Comparison of ENCODE assay signal across 26 cellular contexts in the genomic region with DNA sequence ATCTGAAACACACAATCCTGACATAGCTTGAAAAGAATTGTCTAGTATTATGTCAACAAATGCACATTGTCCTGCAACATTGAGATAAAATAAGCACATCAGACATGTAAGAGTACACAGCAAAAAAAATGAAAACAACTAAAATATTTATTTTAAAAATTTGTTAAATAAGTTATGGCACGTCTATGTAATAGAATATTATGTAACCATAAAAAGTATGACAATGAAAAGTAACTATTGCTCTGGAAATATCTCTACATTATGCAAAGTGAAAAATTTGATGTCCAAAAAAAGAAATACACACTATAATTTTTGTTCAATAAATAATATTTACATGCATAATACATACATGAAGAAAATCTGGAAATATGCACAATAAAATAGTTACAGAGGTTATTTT. TPM values are rescaled to one million over a fixed set of nuclear protein-coding genes. Genes with fewer than 3 reads are reported as not detected.
A peak's percentile ranks its signal among the peaks of the same experiment; 100 is the strongest.
DNase-seq lines count a peak whose midpoint lies in the region; ATAC-seq, FAIRE-seq and TF ChIP-seq lines count a peak whose summit lies in the region.
"Had no signal": no experiment of that assay in that cellular context is flagged by ENCODE, and none has a peak within 500 bp of the region (broad histone marks: within the 10 kb centered on the region; RNA-seq: fewer than 3 reads in every experiment).

No MANE protein-coding gene starts in this region.

- no peak for DNase-seq in SK-N-SH
- no peak for DNase-seq in pancreas
- DNase-seq in activated naive CD4-positive, alpha-beta T cell treated with anti-CD3 and anti-CD28 coated beads, Interleukin-2, amount 10 ng/mL, durations not matched to agents 7 days and 5 days, result no peak
- DNase-seq: ACHN; BE2C; C1 segment of cervical spinal cord; CD4-positive, alpha-beta memory T cell; CD4-positive, CD25-positive, alpha-beta regulatory T cell; CD8-positive, alpha-beta memory T cell; COR-L47; DMS 273 treated with DMSO at 0.1 percent for 48 hours; DMS153; DMS53; DMS79; DND-41; EL; GDM1 had no signal

- no peaks in the 10 kb centered on the region for H4K20me1 ChIP-seq in SK-N-SH (ENCODE audit: insufficient read depth)
- H4K20me1 ChIP-seq: BLaER1 had no signal

- FAIRE-seq in endometrium (lab: Jason Lieb, UNC) (peak; percentile 23), pancreas (lab: Jason Lieb, UNC) (peak; percentile 60)
- FAIRE-seq: GM12878, GM12892, GM18507 had no signal

- peaks cover 1% of the 10 kb centered on the region for H3K9me3 Mint-ChIP-seq in activated naive CD4-positive, alpha-beta T cell treated with anti-CD3 and anti-CD28 coated beads, Interleukin-2, amount 10 ng/mL, durations not matched to agents 7 days and 5 days

- WGBS in SK-N-SH (ENCODE audit: low lambda C conversion rate), result 2% methylated on average over 1 of the region's 1 CpG
- 65 to 85% methylated on average over 1 of the region's 1 CpG for WGBS in pancreas, 2 donors

- H3K36me3 ChIP-seq in SK-N-SH (replicated peaks in 1 of 2; ENCODE audit: control insufficient read depth in 1 of 2, insufficient read depth in 2 of 2, low read length in 1 of 2), result no peaks in the 10 kb centered on the region
- H3K36me3 ChIP-seq in pancreas, result no peaks in the 10 kb centered on the region
- H3K36me3 ChIP-seq: BE2C, BLaER1 had no signal

- POLR2A ChIA-PET in SK-N-SH (lab: Yijun Ruan, JAX), result no interaction called here

- H3K4me3 ChIP-seq in SK-N-SH (ENCODE audit: low read depth in 2 of 2, low read length in 1 of 2), result no peak overlapping the region
- H3K4me3 ChIP-seq in pancreas, result no peak overlapping the region
- H3K4me3 ChIP-seq: BLaER1, GM12878 had no signal

- H3K27me3 ChIP-seq in SK-N-SH (ENCODE audit: insufficient read depth) (no peaks in the 10 kb centered on the region), pancreas (no peaks in the 10 kb centered on the region)
- H3K27me3 ChIP-seq: BE2C, BLaER1 had no signal

- no peaks in the 10 kb centered on the region for H3K79me2 ChIP-seq in SK-N-SH (ENCODE audit: insufficient read depth)

- TF ChIP-seq RAD21 in SK-N-SH (IDR thresholded peaks at IDR 0.05; ENCODE audit: low read length), result no peak

- TF ChIP-seq CTCF in SK-N-SH (IDR thresholded peaks at IDR 0.05) (no peak), pancreas (IDR thresholded peaks at IDR 0.05) (no peak)

- H3K27ac ChIP-seq in SK-N-SH (ENCODE audit: low read depth in 2 of 2, low read length in 1 of 2) (no peak overlapping the region), pancreas (no peak overlapping the region)
- H3K27ac ChIP-seq: 22Rv1, BLaER1 had no signal

- H3K4me2 ChIP-seq in SK-N-SH, result no peak overlapping the region
- H3K4me2 ChIP-seq: BLaER1 had no signal

- no peak overlapping the region for H3K4me3 Mint-ChIP-seq in activated naive CD4-positive, alpha-beta T cell treated with anti-CD3 and anti-CD28 coated beads, Interleukin-2, amount 10 ng/mL, durations not matched to agents 7 days and 5 days
- H3K4me3 Mint-ChIP-seq: CD14-positive monocyte; CD4-positive, alpha-beta memory T cell; CD4-positive, CD25-positive, alpha-beta regulatory T cell; CD8-positive, alpha-beta memory T cell had no signal

- no peak overlapping the region for H3K27ac Mint-ChIP-seq in activated naive CD4-positive, alpha-beta T cell treated with anti-CD3 and anti-CD28 coated beads, Interleukin-2, amount 10 ng/mL, durations not matched to agents 7 days and 5 days
- H3K27ac Mint-ChIP-seq: CD14-positive monocyte; CD4-positive, alpha-beta memory T cell; CD4-positive, CD25-positive, alpha-beta regulatory T cell; CD8-positive, alpha-beta memory T cell had no signal

- no peak for TF ChIP-seq EP300 in SK-N-SH (IDR thresholded peaks at IDR 0.05; ENCODE audit: borderline replicate concordance in 1 of 2, low read depth in 1 of 2, low read length in 1 of 2)

- CTCF ChIA-PET in SK-N-SH (lab: Yijun Ruan, JAX), result no interaction called here
- CTCF ChIA-PET in activated naive CD4-positive, alpha-beta T cell treated with anti-CD3 and anti-CD28 coated beads, Interleukin-2, amount 10 ng/mL, durations not matched to agents 7 days and 5 days (lab: Charles Lee), result no interaction called here

- H2AFZ ChIP-seq in SK-N-SH (ENCODE audit: low read depth), result no peak overlapping the region

- no peak overlapping the region for H3K9ac ChIP-seq in SK-N-SH
- H3K9ac ChIP-seq: BLaER1 had no signal

- no peaks in the 10 kb centered on the region for H3K36me3 Mint-ChIP-seq in activated naive CD4-positive, alpha-beta T cell treated with anti-CD3 and anti-CD28 coated beads, Interleukin-2, amount 10 ng/mL, durations not matched to agents 7 days and 5 days
- H3K36me3 Mint-ChIP-seq: CD14-positive monocyte; CD4-positive, alpha-beta memory T cell; CD4-positive, CD25-positive, alpha-beta regulatory T cell; CD8-positive, alpha-beta memory T cell had no signal

- intact Hi-C loops in pancreas (cut with DNase I), result no loop called here

- ATAC-seq in SK-N-SH treated with all-trans-retinoic acid at 6 μM for 48 hours, result no peak
- ATAC-seq in pancreas, result no peak
- no peak for ATAC-seq in GM19324 (IDR thresholded peaks at IDR 0.05; ENCODE audit: low FRiP score, unreplicated experiment)
- ATAC-seq: GM12878 had no signal

- H3K4me1 Mint-ChIP-seq in activated naive CD4-positive, alpha-beta T cell treated with anti-CD3 and anti-CD28 coated beads, Interleukin-2, amount 10 ng/mL, durations not matched to agents 7 days and 5 days, result no peaks in the 10 kb centered on the region
- H3K4me1 Mint-ChIP-seq: CD14-positive monocyte; CD4-positive, alpha-beta memory T cell; CD4-positive, CD25-positive, alpha-beta regulatory T cell; CD8-positive, alpha-beta memory T cell had no signal

- no peaks in the 10 kb centered on the region for H3K27me3 Mint-ChIP-seq in activated naive CD4-positive, alpha-beta T cell treated with anti-CD3 and anti-CD28 coated beads, Interleukin-2, amount 10 ng/mL, durations not matched to agents 7 days and 5 days
- H3K27me3 Mint-ChIP-seq: CD4-positive, CD25-positive, alpha-beta regulatory T cell had no signal

- H3K9me2 ChIP-seq in SK-N-SH, result no peaks in the 10 kb centered on the region

- H3K9me3 ChIP-seq in SK-N-SH, result no peaks in the 10 kb centered on the region
- no peaks in the 10 kb centered on the region for H3K9me3 ChIP-seq in pancreas
- H3K9me3 ChIP-seq: BE2C, BLaER1 had no signal

- H3K4me1 ChIP-seq in SK-N-SH (ENCODE audit: control insufficient read depth in 1 of 2, insufficient read depth in 2 of 2, low read depth in 1 of 2, low read length in 1 of 2), result no peaks in the 10 kb centered on the region
- H3K4me1 ChIP-seq in pancreas, result no peaks in the 10 kb centered on the region
- H3K4me1 ChIP-seq: BE2C, BLaER1 had no signal

- H3F3A ChIP-seq in SK-N-SH (replicated peaks; ENCODE audit: insufficient read depth), result no peaks in the 10 kb centered on the region

TF ChIP-seq in SK-N-SH treated with all-trans-retinoic acid at 6 μM for 48 hours, 23 proteins besides CTCF, POLR2A, EP300 and RAD21:
- TF ChIP-seq ZFP30 (CRISPR knock-in tag; IDR thresholded peaks at IDR 0.05) (no peak), ZNF8 (CRISPR knock-in tag; IDR thresholded peaks at IDR 0.05) (peak; percentile 90)

TF ChIP-seq in SK-N-SH, 30 proteins besides CTCF, POLR2A, EP300 and RAD21:
- TF ChIP-seq FOSL2 (IDR thresholded peaks at IDR 0.05; ENCODE audit: borderline replicate concordance, low read depth) (no peak), TCF12 (IDR thresholded peaks at IDR 0.05) (no peak), NFIC (IDR thresholded peaks at IDR 0.05; ENCODE audit: borderline replicate concordance) (no peak), TAF1 (IDR thresholded peaks at IDR 0.05; ENCODE audit: borderline replicate concordance, low read depth, low read length) (no peak), GABPA (IDR thresholded peaks at IDR 0.05; ENCODE audit: low read depth) (no peak), RCOR1 (IDR thresholded peaks at IDR 0.05; ENCODE audit: low read length) (no peak), CHD2 (IDR thresholded peaks at IDR 0.05; ENCODE audit: low read length, partially characterized antibody) (no peak)
- TF ChIP-seq, protein P1, sequence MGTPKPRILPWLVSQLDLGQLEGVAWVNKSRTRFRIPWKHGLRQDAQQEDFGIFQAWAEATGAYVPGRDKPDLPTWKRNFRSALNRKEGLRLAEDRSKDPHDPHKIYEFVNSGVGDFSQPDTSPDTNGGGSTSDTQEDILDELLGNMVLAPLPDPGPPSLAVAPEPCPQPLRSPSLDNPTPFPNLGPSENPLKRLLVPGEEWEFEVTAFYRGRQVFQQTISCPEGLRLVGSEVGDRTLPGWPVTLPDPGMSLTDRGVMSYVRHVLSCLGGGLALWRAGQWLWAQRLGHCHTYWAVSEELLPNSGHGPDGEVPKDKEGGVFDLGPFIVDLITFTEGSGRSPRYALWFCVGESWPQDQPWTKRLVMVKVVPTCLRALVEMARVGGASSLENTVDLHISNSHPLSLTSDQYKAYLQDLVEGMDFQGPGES (IDR thresholded peaks at IDR 0.05; ENCODE audit: low read depth, low read length), result no peak

RNA-seq across cellular contexts. Expression of gene ID4, which starts 9.3 kb away (rescaled TPM):
- polyA plus RNA-seq in SK-N-SH (2012; rRNA removed) (4.0 and 4.9 TPM in 2 replicates), pancreas (10 to 100 TPM; 12.4 to 15.7 TPM)
- polyA plus RNA-seq in SK-N-SH (2012; cell fraction: cytosol; rRNA removed), result 2.1 and 3.1 TPM in 2 replicates
- polyA plus RNA-seq in SK-N-SH (2012; cell fraction: nucleus; rRNA removed), result 13.3 and 16.5 TPM in 2 replicates
- total RNA-seq in pancreas, result 10 to 100 TPM; 11.8 to 23.0 (median 18.6) TPM
- total RNA-seq: CD4-positive, alpha-beta memory T cell; CD4-positive, CD25-positive, alpha-beta regulatory T cell; CD8-positive, alpha-beta memory T cell; GM12878 had no signal
- polyA plus RNA-seq: CD14-positive monocyte; CD4-positive, alpha-beta memory T cell; CD4-positive, CD25-positive, alpha-beta regulatory T cell; CD8-positive, alpha-beta memory T cell had no signal
